Comparison of ENCODE assay signal across 14 cellular contexts in the genomic region with DNA sequence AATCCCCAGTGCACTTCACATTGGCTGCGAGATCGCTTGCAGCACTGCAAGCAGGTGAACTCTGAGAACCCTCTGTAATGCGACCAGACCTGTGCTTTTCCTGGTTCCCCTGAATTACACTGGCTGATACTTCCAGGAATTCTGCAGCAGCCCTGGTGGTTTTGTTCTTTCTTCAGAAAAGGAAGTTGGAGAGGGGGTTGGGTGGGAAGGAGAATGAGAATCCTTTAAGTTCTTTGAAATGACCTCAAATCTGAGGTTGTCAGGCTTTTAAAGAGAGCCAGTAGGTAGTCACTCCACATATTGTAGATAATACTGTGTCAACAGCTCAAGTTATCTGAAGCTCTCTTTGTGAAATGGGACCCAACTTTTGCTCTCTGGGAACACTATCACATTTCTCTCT.
A peak's percentile ranks its signal among the peaks of the same experiment; 100 is the strongest.
DNase-seq lines count a peak whose midpoint lies in the region; ATAC-seq and TF ChIP-seq lines count a peak whose summit lies in the region.
"Had no signal": no experiment of that assay in that cellular context is flagged by ENCODE, and none has a peak within 500 bp of the region (broad histone marks: within the 10 kb centered on the region; RNA-seq: fewer than 3 reads in every experiment).

No MANE protein-coding gene starts in this region.

- ATAC-seq in HG03108 (IDR thresholded peaks at IDR 0.05; ENCODE audit: unreplicated experiment): no peak
- ATAC-seq: activated CD4-positive, alpha-beta T cell treated with anti-CD3 and anti-CD28 coated beads for 36 hours had no signal

- TF ChIP-seq EP300 in ovary (IDR thresholded peaks at IDR 0.05): no peak

- TF ChIP-seq CTCF in ovary (IDR thresholded peaks at IDR 0.05): no peak

- 23 to 32% methylated on average over 3 of the region's 3 CpGs for WGBS in mesodermal cell (ENCODE audit: insufficient coverage in 2 of 2), 2 experiments
- 38 to 51% (median 49%) methylated on average over 3 of the region's 3 CpGs for WGBS in ovary, 3 donors

- peaks cover 53% of the 10 kb centered on the region for H3K4me1 ChIP-seq in HUES6 (ENCODE audit: control insufficient read depth, insufficient read depth, low read length)
- peaks cover 31% of the 10 kb centered on the region for H3K4me1 ChIP-seq in mesodermal cell (ENCODE audit: control insufficient read depth, insufficient read depth, low read length, poor library complexity, severe bottlenecking)
- H3K4me1 ChIP-seq in effector memory CD4-positive, alpha-beta T cell (ENCODE audit: control insufficient read depth, insufficient read depth, low read length, poor library complexity, severe bottlenecking): no peaks in the 10 kb centered on the region
- H3K4me1 ChIP-seq in ovary (ENCODE audit: insufficient read depth): no peaks in the 10 kb centered on the region

- peak overlapping the region; percentile 59 for H3K9ac ChIP-seq in HUES6 (ENCODE audit: low read length)

- peak overlapping the region; percentile 74 for H3K27ac ChIP-seq in HUES6 (ENCODE audit: low read depth, low read length)
- peak overlapping the region; percentile 47 for H3K27ac ChIP-seq in mesodermal cell (ENCODE audit: low read depth, low read length, severe bottlenecking)
- no peak overlapping the region for H3K27ac ChIP-seq in effector memory CD4-positive, alpha-beta T cell (ENCODE audit: insufficient read depth, low read length, poor library complexity, severe bottlenecking)
- H3K27ac ChIP-seq in ovary: no peak overlapping the region
- H3K27ac ChIP-seq: 22Rv1, suprapubic skin had no signal

- H3K4me3 ChIP-seq in HUES6 (ENCODE audit: low read depth, low read length) (peak overlapping the region; percentile 44), mesodermal cell (ENCODE audit: extremely low read depth, insufficient read depth, low read length, poor library complexity, severe bottlenecking) (no peak overlapping the region), ovary (no peak overlapping the region)
- no peak overlapping the region for H3K4me3 ChIP-seq in effector memory CD4-positive, alpha-beta T cell (ENCODE audit: insufficient read depth, low read depth, low read length, poor library complexity, severe bottlenecking)
- H3K4me3 ChIP-seq: suprapubic skin had no signal

- H3K27me3 ChIP-seq in HUES6 (ENCODE audit: control insufficient read depth, insufficient read depth, low read length): no peaks in the 10 kb centered on the region
- H3K27me3 ChIP-seq in effector memory CD4-positive, alpha-beta T cell (replicated peaks; ENCODE audit: control insufficient read depth, insufficient read depth, low read length, poor library complexity, severe bottlenecking): no peaks in the 10 kb centered on the region
- H3K27me3 ChIP-seq in ovary: no peaks in the 10 kb centered on the region
- H3K27me3 ChIP-seq: suprapubic skin had no signal

- no peak for TF ChIP-seq POLR2A in ovary (IDR thresholded peaks at IDR 0.05)

- no peaks in the 10 kb centered on the region for H3K36me3 ChIP-seq in HUES6 (ENCODE audit: control insufficient read depth, insufficient read depth, low read length)
- H3K36me3 ChIP-seq in mesodermal cell (ENCODE audit: control insufficient read depth, insufficient read depth, low read length): no peaks in the 10 kb centered on the region
- no peaks in the 10 kb centered on the region for H3K36me3 ChIP-seq in effector memory CD4-positive, alpha-beta T cell (ENCODE audit: control insufficient read depth, insufficient read depth, low read length)
- no peaks in the 10 kb centered on the region for H3K36me3 ChIP-seq in ovary
- H3K36me3 ChIP-seq: suprapubic skin had no signal

- DNase-seq in DMS53 (lab: John Stamatoyannopoulos, UW) (peak; percentile 51), DMS53 treated with DMSO at 0.1 percent for 48 hours (lab: John Stamatoyannopoulos, UW; ENCODE audit: unreplicated experiment) (no peak), dermis blood vessel endothelial cell (peak; percentile 46), ovary (no peak)
- DNase-seq in effector memory CD4-positive, alpha-beta T cell: no peak
- DNase-seq: activated CD4-positive, alpha-beta T cell treated with anti-CD3 and anti-CD28 coated beads for 36 hours; activated effector memory CD4-positive, alpha-beta T cell treated with Interleukin-2 at 50 U/mL for 16 hours; naive B cell; NCI-H524 treated with DMSO at 0.1 percent for 48 hours had no signal

- H3K9me3 ChIP-seq in HUES6 (ENCODE audit: control insufficient read depth, insufficient read depth, low read depth, low read length): no peaks in the 10 kb centered on the region
- H3K9me3 ChIP-seq in mesodermal cell (ENCODE audit: control insufficient read depth, low read length): no peaks in the 10 kb centered on the region
- no peaks in the 10 kb centered on the region for H3K9me3 ChIP-seq in effector memory CD4-positive, alpha-beta T cell (ENCODE audit: control insufficient read depth, low read length)
- H3K9me3 ChIP-seq in ovary: no peaks in the 10 kb centered on the region
- H3K9me3 ChIP-seq: suprapubic skin had no signal

- intact Hi-C loops in ovary (cut with DNase I): no loop called here

Comparison
In these comparisons a context has a peak if more than half of its experiments do, and no peak if none do; other contexts are left out.
1. DNase-seq: peak in DMS53 (single experiment) and dermis blood vessel endothelial cell (single experiment); none in DMS53 treated with DMSO at 0.1 percent for 48 hours (single experiment), effector memory CD4-positive, alpha-beta T cell (0 of 3) and ovary (0 of 5).
2. H3K27ac ChIP-seq: peak in HUES6 (single experiment) and mesodermal cell (single experiment); none in effector memory CD4-positive, alpha-beta T cell (single experiment) and ovary (0 of 2).